8 cellular contexts compared by ENCODE assay signal in the genomic region with DNA sequence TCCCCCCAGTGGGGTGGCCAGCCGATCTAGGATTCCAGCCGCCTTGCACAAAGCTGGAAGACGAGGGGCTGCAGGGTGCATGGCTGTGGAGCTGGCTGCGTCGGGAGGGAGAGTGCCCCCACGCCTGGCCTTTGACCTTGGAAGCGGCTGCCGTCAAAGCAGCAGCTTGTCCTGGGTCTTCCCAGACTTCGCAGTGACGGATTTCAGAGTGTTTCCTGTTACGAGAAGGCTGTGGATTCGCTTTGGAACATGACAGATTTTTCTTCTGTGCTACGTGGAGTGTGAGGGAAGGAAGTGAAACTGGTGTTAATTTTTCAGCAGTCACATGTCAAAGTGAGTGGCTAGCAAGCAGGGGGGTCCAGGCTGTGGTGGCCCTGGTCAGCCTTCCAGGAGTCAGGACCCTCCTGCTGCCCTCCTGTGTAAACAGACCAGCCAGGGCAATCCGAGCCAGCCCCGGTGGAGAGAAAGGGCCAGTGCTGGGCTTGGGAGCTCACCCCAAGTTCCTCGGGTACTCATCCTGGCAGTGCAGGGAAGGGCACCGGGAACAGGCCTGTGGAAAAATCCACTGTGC.
DNase-seq lines count a peak whose midpoint lies in the region; ATAC-seq and TF ChIP-seq lines count a peak whose summit lies in the region.

No MANE protein-coding gene starts in this region.

- 40 to 80% methylated on average over 1 of the region's 17 CpGs for WGBS in gastroesophageal sphincter (ENCODE audit: low coverage in 1 of 2), 2 donors
- 40% methylated on average over 17 of the region's 17 CpGs for WGBS in prostate gland

- peak; percentile 64 for ATAC-seq in gastroesophageal sphincter

- H4K20me1 ChIP-seq in OCI-LY7 (ENCODE audit: insufficient read depth, low read length), result no peaks in the 10 kb centered on the region

- intact Hi-C loops in OCI-LY7 (cut with micrococcal nuclease; ENCODE audit: unreplicated experiment), result no loop called here
- intact Hi-C loops in prostate gland (cut with DNase I), result no loop called here

- H3K27me3 Mint-ChIP-seq in progenitor cell of endocrine pancreas, result peaks cover 20% of the 10 kb centered on the region

- no peaks in the 10 kb centered on the region for H3K9me2 ChIP-seq in OCI-LY7 (ENCODE audit: insufficient read depth, low read length)

- no peaks in the 10 kb centered on the region for H3K27me3 ChIP-seq in gastroesophageal sphincter
- H3K27me3 ChIP-seq in prostate gland (replicated peaks; ENCODE audit: insufficient read depth), result no peaks in the 10 kb centered on the region

- no peak overlapping the region for H2AFZ ChIP-seq in OCI-LY7 (ENCODE audit: low read length)

- CTCF ChIA-PET in OCI-LY7 (lab: Charles Lee; ENCODE audit: unreplicated experiment), result no interaction called here

- H3K4me2 ChIP-seq in OCI-LY7 (ENCODE audit: low read length), result peak overlapping the region; percentile 5

- DNase-seq in COLO668 (lab: John Stamatoyannopoulos, UW; ENCODE audit: unreplicated experiment), result peak; percentile 42
- DNase-seq in OCI-LY7 (ENCODE audit: low spot score), result peak; percentile 28
- no peak for DNase-seq in progenitor cell of endocrine pancreas (ENCODE audit: low spot score, unreplicated experiment)
- DNase-seq in activated CD8-positive, alpha-beta memory T cell treated with anti-CD3 and anti-CD28 coated beads, Interleukin-2, amount 50 U/mL, for 4 hours, result no peak
- no peak for DNase-seq in HT-29 (ENCODE audit: low spot score)
- no peak for DNase-seq in stimulated activated CD4-positive, alpha-beta T cell treated with anti-CD3 and anti-CD28 coated beads, Interleukin-15, amount 100 ng/mL, for 24 hours
- DNase-seq in prostate gland (ENCODE audit: low spot score), result no peak

- H3K4me3 ChIP-seq in OCI-LY7 (ENCODE audit: low read depth, low read length, poor library complexity, severe bottlenecking) (no peak overlapping the region), gastroesophageal sphincter (peak overlapping the region in 1 of 2 donors; percentile 34), prostate gland (peak overlapping the region in 1 of 2 donors; percentile 2)

- peaks cover 10% of the 10 kb centered on the region for H3K4me1 Mint-ChIP-seq in progenitor cell of endocrine pancreas (ENCODE audit: low read depth)

- H3K79me2 ChIP-seq in OCI-LY7 (ENCODE audit: insufficient read depth, low read depth, low read length), result no peaks in the 10 kb centered on the region

- H3K4me3 Mint-ChIP-seq in progenitor cell of endocrine pancreas (ENCODE audit: low read depth), result no peak overlapping the region

- TF ChIP-seq POLR2A in gastroesophageal sphincter (IDR thresholded peaks at IDR 0.05) (no peak), prostate gland (IDR thresholded peaks at IDR 0.05) (no peak)

- peaks cover 11% of the 10 kb centered on the region for H3K4me1 ChIP-seq in OCI-LY7 (ENCODE audit: insufficient read depth, low read length, poor library complexity, severe bottlenecking)
- H3K4me1 ChIP-seq in gastroesophageal sphincter, result peaks cover 0 to 39% (median 8%) of the 10 kb centered on the region in 3 donors
- no peaks in the 10 kb centered on the region for H3K4me1 ChIP-seq in prostate gland (replicated peaks)

- no peak for TF ChIP-seq EP300 in gastroesophageal sphincter (IDR thresholded peaks at IDR 0.05)

- H3K9me3 Mint-ChIP-seq in progenitor cell of endocrine pancreas (ENCODE audit: low read depth), result no peaks in the 10 kb centered on the region

- no TSS peak for BruUV-seq in OCI-LY7 (replicated peaks; lab: Mats Ljungman, UMichigan)

- TF ChIP-seq CTCF in OCI-LY7 (conservative IDR thresholded peaks at IDR 0.05; ENCODE audit: low read length), result no peak
- no peak for TF ChIP-seq CTCF in gastroesophageal sphincter (IDR thresholded peaks at IDR 0.05)
- TF ChIP-seq CTCF in progenitor cell of endocrine pancreas (IDR thresholded peaks at IDR 0.05; ENCODE audit: unreplicated experiment), result no peak
- no peak for TF ChIP-seq CTCF in prostate gland (IDR thresholded peaks at IDR 0.05)

- H3K36me3 ChIP-seq in OCI-LY7 (ENCODE audit: insufficient read depth, low read length) (no peaks in the 10 kb centered on the region), gastroesophageal sphincter (no peaks in the 10 kb centered on the region), prostate gland (no peaks in the 10 kb centered on the region)

- peak overlapping the region; percentile 11 for H3K27ac Mint-ChIP-seq in progenitor cell of endocrine pancreas

- no peaks in the 10 kb centered on the region for H3K9me3 ChIP-seq in OCI-LY7 (ENCODE audit: low read length)
- H3K9me3 ChIP-seq in gastroesophageal sphincter, result no peaks in the 10 kb centered on the region
- no peaks in the 10 kb centered on the region for H3K9me3 ChIP-seq in prostate gland

- POLR2A ChIA-PET in OCI-LY7 (lab: Charles Lee), result interaction anchor here (0.7 kb wide), 1 partner anchor 465 kb away, joined by 3 read pairs; no protein-coding TSS in a partner anchor

- H3K36me3 Mint-ChIP-seq in progenitor cell of endocrine pancreas (ENCODE audit: insufficient read depth), result peaks cover 1% of the 10 kb centered on the region

- H3K27ac ChIP-seq in OCI-LY7 (ENCODE audit: low read depth, low read length, poor library complexity, severe bottlenecking) (no peak overlapping the region), gastroesophageal sphincter (peak overlapping the region in 3 of 4 donors; percentile 29 to 67 (median 65)), prostate gland (peak overlapping the region in 1 of 2 donors; percentile 17)

Comparison
In these comparisons a context has a peak if more than half of its experiments do, and no peak if none do; other contexts are left out.
1. DNase-seq: peak in COLO668 (single experiment) and OCI-LY7 (single experiment); none in progenitor cell of endocrine pancreas (single experiment), activated CD8-positive, alpha-beta memory T cell treated with anti-CD3 and anti-CD28 coated beads, Interleukin-2, amount 50 U/mL, for 4 hours (single experiment), HT-29 (single experiment), stimulated activated CD4-positive, alpha-beta T cell treated with anti-CD3 and anti-CD28 coated beads, Interleukin-15, amount 100 ng/mL, for 24 hours (single experiment) and prostate gland (single experiment).